25 cellular contexts compared by ENCODE assay signal in the genomic region with DNA sequence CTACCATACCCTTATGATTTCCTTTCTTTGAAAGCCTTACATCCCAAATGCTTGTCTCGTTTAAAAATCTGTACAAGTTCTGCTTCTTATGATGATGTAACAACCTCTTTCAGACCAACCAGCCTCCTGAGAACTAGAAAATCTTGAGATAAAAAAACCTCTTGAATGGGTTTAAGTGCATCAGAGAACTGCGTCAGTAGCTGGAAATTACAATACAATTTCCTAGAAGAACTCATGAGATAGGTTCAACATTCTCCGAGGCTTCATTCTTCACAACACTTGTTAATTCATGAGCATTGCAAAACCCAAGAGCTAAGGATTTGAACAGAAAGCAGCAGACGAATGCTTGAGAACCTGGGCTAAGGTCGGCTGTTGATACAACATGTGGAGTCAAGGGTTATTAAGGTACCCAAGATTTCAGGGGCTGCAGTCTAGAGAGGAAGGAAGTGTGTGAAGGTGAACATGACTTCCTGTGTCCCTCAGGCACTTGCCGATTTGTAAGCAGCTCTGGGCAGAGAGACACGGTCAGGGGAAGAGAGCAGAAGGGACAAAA.
"Had no signal": no experiment of that assay in that cellular context is flagged by ENCODE, and none has a peak within 500 bp of the region (broad histone marks: within the 10 kb centered on the region; RNA-seq: fewer than 3 reads in every experiment).

No MANE protein-coding gene starts in this region.

- H3K9ac ChIP-seq: neural progenitor cell had no signal

- ATAC-seq: left cardiac atrium; naive thymus-derived CD4-positive, alpha-beta T cell; psoas muscle; right cardiac atrium; stimulated activated effector memory CD8-positive, alpha-beta T cell treated with anti-CD3 and anti-CD28 coated beads, Interleukin-12 subunit alpha, Interleukin-12 subunit beta, amount 100 ng/mL, for 72 hours had no signal

- H3K4me1 ChIP-seq: psoas muscle, testis had no signal

- H3K4me3 ChIP-seq: dorsolateral prefrontal cortex, left ventricle myocardium inferior, neural progenitor cell, ovary, psoas muscle, sigmoid colon, stomach, testis, tibial artery, uterus had no signal

- DNase-seq: cerebellar nuclear complex; cortex of kidney; dorsolateral prefrontal cortex; effector CD4-positive, alpha-beta T cell; head of caudate nucleus; kidney; left cardiac atrium; left ventricle myocardium inferior; mesendoderm; midbrain; naive thymus-derived CD4-positive, alpha-beta T cell; ovary; posterior cingulate gyrus; psoas muscle; right cardiac atrium; sigmoid colon; stimulated activated CD4-positive, alpha-beta T cell treated with anti-CD3 and anti-CD28 coated beads, Interleukin-2, amount 100 ng/mL, for 24 hours; stimulated activated CD4-positive, alpha-beta T cell treated with anti-CD3 and anti-CD28 coated beads, Interleukin-4, amount 100 ng/mL, for 24 hours; stimulated activated naive CD4-positive, alpha-beta T cell treated with Interleukin-2 at 50 U/mL for 16 hours; stomach; testis; tibial artery; uterus had no signal

- H3K36me3 ChIP-seq: left ventricle myocardium inferior, neural progenitor cell, ovary, sigmoid colon, stomach, tibial artery, uterus had no signal

- H3K9me3 ChIP-seq: ovary, psoas muscle, sigmoid colon, stomach, testis, tibial artery, uterus had no signal

- H3K4me2 ChIP-seq: neural progenitor cell had no signal

- H3K27ac ChIP-seq: dorsolateral prefrontal cortex, left ventricle myocardium inferior, neural progenitor cell, ovary, psoas muscle, sigmoid colon, stomach, testis, tibial artery, uterus had no signal

- H2AFZ ChIP-seq: neural progenitor cell had no signal

- H3K27me3 ChIP-seq: neural progenitor cell, ovary, sigmoid colon, stomach, testis, tibial artery, uterus had no signal
